In the genomic region with DNA sequence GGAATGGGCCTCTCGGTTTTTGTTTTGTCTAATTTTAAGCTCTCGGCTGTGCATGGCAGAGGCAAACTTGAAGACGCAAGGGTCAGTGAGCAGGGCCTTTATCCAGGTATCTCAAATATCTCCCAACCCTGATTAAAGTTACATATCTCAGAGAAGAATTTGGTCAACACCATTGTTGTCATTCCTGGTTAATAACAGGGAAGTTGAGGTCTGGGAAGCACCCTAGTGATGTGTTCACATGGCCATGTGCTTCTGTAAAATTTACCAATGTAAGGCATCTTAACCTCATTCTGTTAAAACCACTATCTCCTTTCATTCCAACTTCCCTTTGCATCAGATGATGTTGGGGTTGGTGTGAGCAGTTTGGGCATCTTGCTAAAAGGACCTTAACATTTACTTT, we compare ENCODE assay signal across 20 cellular contexts. TPM values are rescaled to one million over a fixed set of nuclear protein-coding genes. Genes with fewer than 3 reads are reported as not detected.
A peak's percentile ranks its signal among the peaks of the same experiment; 100 is the strongest.
DNase-seq lines count a peak whose midpoint lies in the region; ATAC-seq and TF ChIP-seq lines count a peak whose summit lies in the region.
"Had no signal": no experiment of that assay in that cellular context is flagged by ENCODE, and none has a peak within 500 bp of the region (broad histone marks: within the 10 kb centered on the region; RNA-seq: fewer than 3 reads in every experiment).

No MANE protein-coding gene starts in this region.

- H3K27me3 ChIP-seq in brain microvascular endothelial cell (replicated peaks) (no peaks in the 10 kb centered on the region), psoas muscle (ENCODE audit: insufficient read depth in 3 of 3, low read length in 2 of 3) (no peaks in the 10 kb centered on the region)

- peaks cover 34% of the 10 kb centered on the region for H3K4me1 ChIP-seq in psoas muscle

- ATAC-seq in psoas muscle: no peak
- ATAC-seq in HG03378 (IDR thresholded peaks at IDR 0.05; ENCODE audit: unreplicated experiment): no peak
- ATAC-seq: CD8-positive, alpha-beta T cell; GM23338 had no signal

- 31 to 64% (median 38%) methylated on average over 3 of the region's 3 CpGs for WGBS in psoas muscle, 3 donors

- H3K4me3 ChIP-seq in brain microvascular endothelial cell (ENCODE audit: low read depth, low read length) (no peak overlapping the region), psoas muscle (no peak overlapping the region)
- H3K4me3 ChIP-seq: GM23338 had no signal

- in situ Hi-C loops in brain microvascular endothelial cell (cut with HindIII; ENCODE audit: low pct_ligation_motif_present, low sequenced_read_pairs): no loop called here

- TF ChIP-seq CTCF in brain microvascular endothelial cell (IDR thresholded peaks at IDR 0.05; ENCODE audit: low read depth, low read length, missing control alignments) (no peak), psoas muscle (IDR thresholded peaks at IDR 0.05) (no peak)

- peak overlapping the region; percentile 35 for H3K27ac ChIP-seq in brain microvascular endothelial cell
- H3K27ac ChIP-seq in psoas muscle: peak overlapping the region; percentile 30

- intact Hi-C loops in psoas muscle (cut with DNase I): no loop called here

- H3K36me3 ChIP-seq in brain microvascular endothelial cell (replicated peaks) (no peaks in the 10 kb centered on the region), psoas muscle (ENCODE audit: insufficient read depth in 1 of 2, low read depth in 1 of 2) (no peaks in the 10 kb centered on the region)

- H3K9me3 ChIP-seq in psoas muscle: no peaks in the 10 kb centered on the region

- peak; percentile 27 for DNase-seq in SIG-M5 treated with dmso at 0.1 percent for 504 hours (lab: John Stamatoyannopoulos, UW; ENCODE audit: unreplicated experiment)
- no peak for DNase-seq in SIG-M5 (lab: John Stamatoyannopoulos, UW)
- peak; percentile 34 for DNase-seq in HS-27A (ENCODE audit: low read depth)
- DNase-seq in brain microvascular endothelial cell: peak; percentile 22
- no peak for DNase-seq in psoas muscle
- no peak for DNase-seq in NCI-H345 (lab: John Stamatoyannopoulos, UW)
- DNase-seq in effector CD4-positive, alpha-beta T cell: no peak
- DNase-seq: activated CD4-positive, alpha-beta T cell treated with anti-CD3 and anti-CD28 coated beads, Interleukin-2, amount 50 U/mL, for 1 hour; activated naive CD8-positive, alpha-beta T cell treated with anti-CD3 and anti-CD28 coated beads, Interleukin-2, amount 10 ng/mL, durations not matched to agents 7 days and 5 days; activated T-cell treated with anti-CD3 and anti-CD28 coated beads, Interleukin-2, amount 50 U/mL, for 48 hours; foreskin melanocyte; natural killer cell; NCI-H1694; NCI-H446; SHP77; stimulated activated naive CD4-positive, alpha-beta T cell; T1000 had no signal

RNA-seq across cellular contexts. Expression of a gene that starts 4.0 kb away (rescaled TPM):
- total RNA-seq in psoas muscle: 1 to 10 TPM in 2 of 4 donors, under 1 TPM in 2; 0.83 to 3.4 (median 1.9) TPM
- 1 to 10 TPM; 1.4 to 2.5 (median 2.4) TPM for polyA plus RNA-seq in psoas muscle

Comparison
In these comparisons a context has a peak if more than half of its experiments do, and no peak if none do; other contexts are left out.
1. DNase-seq: peak in SIG-M5 treated with dmso at 0.1 percent for 504 hours (single experiment), HS-27A (single experiment) and brain microvascular endothelial cell (single experiment); none in SIG-M5 (single experiment), psoas muscle (0 of 2), NCI-H345 (single experiment) and effector CD4-positive, alpha-beta T cell (single experiment).